8 cellular contexts compared by ENCODE assay signal in genomic region chr6:31734703-31735500, GRCh38. TPM values are rescaled to one million over a fixed set of nuclear protein-coding genes. Genes with fewer than 3 reads are reported as not detected.
DNase-seq lines count a peak whose midpoint lies in the region; TF ChIP-seq lines count a peak whose summit lies in the region.

No MANE protein-coding gene starts in this region.

- H3K27ac ChIP-seq in HEK293 (ENCODE audit: extremely low read depth, low read depth, low read length) (peak overlapping the region; percentile 52), left ventricle myocardium inferior (replicated peaks) (peak overlapping the region; percentile 96)

- CTCF ChIA-PET in HEK293 (lab: Yijun Ruan, JAX), result interaction anchor here (0.7 to 2.7 kb wide), 5 partner anchors 35 to 129 kb away, joined by 3 to 24 read pairs (median 7); partner anchors contain the start of gene LSM2

- no peaks in the 10 kb centered on the region for H3K27me3 ChIP-seq in left ventricle myocardium inferior (ENCODE audit: low read depth)

- in situ Hi-C loops in SK-MEL-5 (cut with HindIII; ENCODE audit: low pct_unique_long_range_greater_than_20kb, low sequenced_read_pairs), result no loop called here

- peaks cover 61% of the 10 kb centered on the region for H3K4me1 Mint-ChIP-seq in activated naive CD8-positive, alpha-beta T cell (ENCODE audit: low read depth)

- no peaks in the 10 kb centered on the region for H3K9me3 ChIP-seq in HEK293 (ENCODE audit: control insufficient read depth, insufficient read depth, low read depth, low read length)
- H3K9me3 ChIP-seq in left ventricle myocardium inferior (replicated peaks), result no peaks in the 10 kb centered on the region

- no peaks in the 10 kb centered on the region for H3K27me3 Mint-ChIP-seq in activated naive CD8-positive, alpha-beta T cell

- H3K4me1 ChIP-seq in HEK293 (ENCODE audit: control insufficient read depth, insufficient read depth, low read length) (peaks cover 30% of the 10 kb centered on the region), left ventricle myocardium inferior (peaks cover 93% of the 10 kb centered on the region)

- H3K4me3 Mint-ChIP-seq in activated naive CD8-positive, alpha-beta T cell, result peak overlapping the region; percentile 99

- peaks cover 12 to 39% of the 10 kb centered on the region in 2 experiments; a peak in 2 of 3 replicates for H3K36me3 ChIP-seq in HEK293 (ENCODE audit: control insufficient read depth in 2 of 2, insufficient read depth in 1 of 2, low read length in 2 of 2)
- H3K36me3 ChIP-seq in left ventricle myocardium inferior, result peaks cover 36% of the 10 kb centered on the region

- H3K4me3 ChIP-seq in HEK293 (ENCODE audit: low read depth, low read length) (peak overlapping the region; percentile 64), left ventricle myocardium inferior (peak overlapping the region; percentile 83), retinal pigment epithelial cell (ENCODE audit: low read length) (peak overlapping the region; percentile 81)

- H3K9me3 Mint-ChIP-seq in activated naive CD8-positive, alpha-beta T cell (ENCODE audit: low read depth), result no peaks in the 10 kb centered on the region

- no peaks in the 10 kb centered on the region for H3K36me3 Mint-ChIP-seq in activated naive CD8-positive, alpha-beta T cell

- DNase-seq in COLO668 (lab: John Stamatoyannopoulos, UW; ENCODE audit: unreplicated experiment) (peak; percentile 29), SK-MEL-5 (ENCODE audit: low read depth, low spot score) (peak; percentile 39), left ventricle myocardium inferior (peak; percentile 38), retinal pigment epithelial cell (ENCODE audit: low read depth) (no peak), superior temporal gyrus (ENCODE audit: extremely low spot score) (no peak), NCI-H2081 (lab: John Stamatoyannopoulos, UW) (no peak)

- POLR2A ChIA-PET in HEK293 (lab: Yijun Ruan, JAX), result interaction anchor here (0.7 to 6.8 kb wide), 23 partner anchors 10 to 1490 kb away, joined by 3 to 102 read pairs (median 4); partner anchors contain the start of genes ABHD16A, BAG6, C6orf47 and GPANK1

- intact Hi-C loops in left ventricle myocardium inferior (cut with micrococcal nuclease), result no loop called here

- H3K27ac Mint-ChIP-seq in activated naive CD8-positive, alpha-beta T cell, result peak overlapping the region; percentile 88

- TF ChIP-seq CTCF in HEK293 (tag by site-specific recombination; IDR thresholded peaks at IDR 0.05), result no peak
- no peak for TF ChIP-seq CTCF in left ventricle myocardium inferior (IDR thresholded peaks at IDR 0.05; ENCODE audit: borderline replicate concordance)
- TF ChIP-seq CTCF in retinal pigment epithelial cell (conservative IDR thresholded peaks at IDR 0.05; ENCODE audit: low read depth, low read length), result no peak

TF ChIP-seq in HEK293, 187 proteins besides CTCF, POLR2A, EP300 and RAD21 (continues in another document):
- TF ChIP-seq KLF10 (tag by site-specific recombination; IDR thresholded peaks at IDR 0.05) (peak; percentile 87), ZNF791 (tag by site-specific recombination; IDR thresholded peaks at IDR 0.05) (no peak), ZNF571 (tag by site-specific recombination; IDR thresholded peaks at IDR 0.05) (no peak), MZF1 (tag by site-specific recombination; IDR thresholded peaks at IDR 0.05; ENCODE audit: borderline replicate concordance) (no peak), GLI2 (tag by site-specific recombination; IDR thresholded peaks at IDR 0.05; ENCODE audit: borderline replicate concordance, low read depth) (no peak), ZNF521 (tag by site-specific recombination; IDR thresholded peaks at IDR 0.05) (no peak), ZNF654 (tag by site-specific recombination; IDR thresholded peaks at IDR 0.05; ENCODE audit: low read depth) (no peak), KLF1 (tag by site-specific recombination; IDR thresholded peaks at IDR 0.05) (peak; percentile 87), GLI4 (tag by site-specific recombination; IDR thresholded peaks at IDR 0.05) (0 out of 2 replicates have a peak, but pooled peaks have one; percentile 6), ZBTB10 (tag by site-specific recombination; IDR thresholded peaks at IDR 0.05) (peak; percentile 50; the same call in 1 of the 2 replicates), ZBTB1 (tag by site-specific recombination; IDR thresholded peaks at IDR 0.05) (no peak), ZNF266 (tag by site-specific recombination; IDR thresholded peaks at IDR 0.05; ENCODE audit: low read depth) (no peak), ZNF624 (tag by site-specific recombination; IDR thresholded peaks at IDR 0.05) (no peak), ZNF610 (tag by site-specific recombination; IDR thresholded peaks at IDR 0.05; ENCODE audit: borderline replicate concordance) (peak; percentile 60; the same call in 1 of the 2 replicates), ZNF24 (tag by site-specific recombination; IDR thresholded peaks at IDR 0.05) (peak; percentile 45; the same call in 1 of the 2 replicates), ZNF433 (tag by site-specific recombination; IDR thresholded peaks at IDR 0.05; ENCODE audit: low read depth) (no peak), ZNF146 (tag by site-specific recombination; IDR thresholded peaks at IDR 0.05) (0 out of 2 replicates have a peak, but pooled peaks have one; percentile 21), PRDM6 (tag by site-specific recombination; IDR thresholded peaks at IDR 0.05) (no peak)

RNA-seq across cellular contexts. Expression of gene CLIC1, which starts 1.4 kb away (rescaled TPM):
- 466 and 467 TPM in 2 replicates for total RNA-seq in SK-MEL-5 (2014; rRNA removed; shearing (Covaris generic))
- 261 and 284 TPM in 2 replicates for polyA plus RNA-seq in SK-MEL-5 (2015; cell fraction: cytosol; rRNA removed)
- 34.1 and 41.6 TPM in 2 replicates for polyA plus RNA-seq in SK-MEL-5 (2015; cell fraction: nucleus; rRNA removed)
- total RNA-seq in left ventricle myocardium inferior, result 78.0 TPM

RNA-seq across cellular contexts. Expression of gene MSH5, which starts 4.9 kb away (rescaled TPM):
- total RNA-seq in SK-MEL-5 (2014; rRNA removed; shearing (Covaris generic)), result 16.1 and 17.5 TPM in 2 replicates
- polyA plus RNA-seq in SK-MEL-5 (2015; cell fraction: cytosol; rRNA removed), result 11.8 and 14.4 TPM in 2 replicates
- polyA plus RNA-seq in SK-MEL-5 (2015; cell fraction: nucleus; rRNA removed), result 253 and 284 TPM in 2 replicates
- 1.3 TPM for total RNA-seq in left ventricle myocardium inferior

RNA-seq across cellular contexts. Expression of gene DDAH2, which starts 5.8 kb away (rescaled TPM):
- total RNA-seq in SK-MEL-5 (2014; rRNA removed; shearing (Covaris generic)), result 4.6 and 4.7 TPM in 2 replicates
- polyA plus RNA-seq in SK-MEL-5 (2015; cell fraction: cytosol; rRNA removed), result 4.6 and 4.9 TPM in 2 replicates
- 10.4 and 14.6 TPM in 2 replicates for polyA plus RNA-seq in SK-MEL-5 (2015; cell fraction: nucleus; rRNA removed)
- total RNA-seq in left ventricle myocardium inferior, result 36.1 TPM

RNA-seq across cellular contexts. Expression of gene MPIG6B, which starts 11.7 kb away (rescaled TPM):
- total RNA-seq in SK-MEL-5 (2014; rRNA removed; shearing (Covaris generic)), result not detected in 2 replicates
- not detected in 2 replicates for polyA plus RNA-seq in SK-MEL-5 (2015; cell fraction: cytosol; rRNA removed)
- not detected in 2 replicates for polyA plus RNA-seq in SK-MEL-5 (2015; cell fraction: nucleus; rRNA removed)
- total RNA-seq in left ventricle myocardium inferior, result 0.19 TPM

RNA-seq across cellular contexts. Expression of gene LY6G6C, which starts 13.4 kb away (rescaled TPM):
- total RNA-seq in SK-MEL-5 (2014; rRNA removed; shearing (Covaris generic)), result not detected in 2 replicates
- polyA plus RNA-seq in SK-MEL-5 (2015; cell fraction: cytosol; rRNA removed), result not detected in 2 replicates
- polyA plus RNA-seq in SK-MEL-5 (2015; cell fraction: nucleus; rRNA removed), result not detected in 2 replicates
- not detected for total RNA-seq in left ventricle myocardium inferior

Comparison
In these comparisons a context has a peak if more than half of its experiments do, and no peak if none do; other contexts are left out.
1. DNase-seq: peak in COLO668 (single experiment), SK-MEL-5 (single experiment) and left ventricle myocardium inferior (single experiment); none in retinal pigment epithelial cell (single experiment), superior temporal gyrus (single experiment) and NCI-H2081 (0 of 2).
2. Peak in every context shown above with its lines, with median percentiles within 50 percentile points of each other: H3K4me3 ChIP-seq.